1 cellular context compared by ENCODE assay signal in the genomic region with DNA sequence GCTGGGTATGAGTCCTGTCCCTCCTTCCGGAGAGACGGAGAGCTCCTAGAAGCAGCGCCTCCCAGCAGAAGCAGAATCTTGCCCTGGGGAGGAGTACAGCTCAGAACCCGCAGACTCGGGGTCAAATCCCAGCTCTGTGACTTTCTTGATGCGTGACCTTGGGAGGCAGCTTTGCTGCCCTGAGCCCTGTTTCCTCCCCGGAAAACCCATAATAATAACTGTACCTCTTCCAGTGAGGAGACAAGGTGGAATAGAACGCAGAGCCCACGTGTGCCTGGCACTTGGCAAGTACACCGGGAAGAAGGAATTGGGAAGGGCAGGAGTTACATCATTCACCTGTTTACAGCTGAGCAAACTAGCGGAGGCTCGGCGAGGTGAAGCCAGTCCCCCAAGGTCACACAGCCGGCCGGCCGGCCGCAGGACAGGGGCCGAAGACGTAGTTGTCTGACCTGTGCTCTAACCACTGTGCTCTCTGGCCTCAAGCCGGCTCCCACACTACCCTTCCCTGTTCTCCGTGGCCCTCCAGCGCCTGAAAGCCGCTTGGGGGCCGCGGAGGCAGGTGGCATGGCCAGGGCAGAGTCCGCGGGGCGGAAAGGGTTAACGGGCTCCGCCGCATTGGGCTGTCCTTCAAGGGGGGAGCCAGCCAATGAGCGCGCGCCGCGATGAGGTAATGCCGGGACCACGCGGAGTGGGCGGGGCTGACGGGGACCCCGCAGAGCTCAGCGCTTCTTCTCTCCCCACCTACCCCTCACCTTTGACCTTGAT.
A peak's percentile ranks its signal among the peaks of the same experiment; 100 is the strongest.
TF ChIP-seq lines count a peak whose summit lies in the region.

No MANE protein-coding gene starts in this region.

TF ChIP-seq in HEK293, 187 proteins besides CTCF, POLR2A, EP300 and RAD21 (continued from another document and continues in another):
- TF ChIP-seq, protein P1, sequence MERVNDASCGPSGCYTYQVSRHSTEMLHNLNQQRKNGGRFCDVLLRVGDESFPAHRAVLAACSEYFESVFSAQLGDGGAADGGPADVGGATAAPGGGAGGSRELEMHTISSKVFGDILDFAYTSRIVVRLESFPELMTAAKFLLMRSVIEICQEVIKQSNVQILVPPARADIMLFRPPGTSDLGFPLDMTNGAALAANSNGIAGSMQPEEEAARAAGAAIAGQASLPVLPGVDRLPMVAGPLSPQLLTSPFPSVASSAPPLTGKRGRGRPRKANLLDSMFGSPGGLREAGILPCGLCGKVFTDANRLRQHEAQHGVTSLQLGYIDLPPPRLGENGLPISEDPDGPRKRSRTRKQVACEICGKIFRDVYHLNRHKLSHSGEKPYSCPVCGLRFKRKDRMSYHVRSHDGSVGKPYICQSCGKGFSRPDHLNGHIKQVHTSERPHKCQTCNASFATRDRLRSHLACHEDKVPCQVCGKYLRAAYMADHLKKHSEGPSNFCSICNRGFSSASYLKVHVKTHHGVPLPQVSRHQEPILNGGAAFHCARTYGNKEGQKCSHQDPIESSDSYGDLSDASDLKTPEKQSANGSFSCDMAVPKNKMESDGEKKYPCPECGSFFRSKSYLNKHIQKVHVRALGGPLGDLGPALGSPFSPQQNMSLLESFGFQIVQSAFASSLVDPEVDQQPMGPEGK (tag by site-specific recombination; IDR thresholded peaks at IDR 0.05) = peak; percentile 87; the same call in 1 of the 2 replicates
- TF ChIP-seq KLF8 (tag by site-specific recombination; IDR thresholded peaks at IDR 0.05) (peak; percentile 58; the same call in 1 of the 2 replicates), SCRT1 (tag by site-specific recombination; IDR thresholded peaks at IDR 0.05; ENCODE audit: borderline replicate concordance) (0 out of 2 replicates have a peak, but pooled peaks have one; percentile 17), ZNF473 (tag by site-specific recombination; IDR thresholded peaks at IDR 0.05) (no peak), ZNF768 (tag by site-specific recombination; IDR thresholded peaks at IDR 0.05) (peak; percentile 95; the same call in 1 of the 2 replicates), ZNF394 (tag by site-specific recombination; IDR thresholded peaks at IDR 0.05; ENCODE audit: borderline replicate concordance) (peak; percentile 26; the same call in 1 of the 2 replicates), ZBTB7A (tag by site-specific recombination; IDR thresholded peaks at IDR 0.05; ENCODE audit: low read depth) (peak; percentile 87; the same call in 1 of the 2 replicates), ZNF785 (tag by site-specific recombination; IDR thresholded peaks at IDR 0.05) (peak; percentile 75; the same call in 1 of the 2 replicates), ZNF354C (tag by site-specific recombination; IDR thresholded peaks at IDR 0.05; ENCODE audit: borderline replicate concordance, low read depth) (no peak)
- TF ChIP-seq, protein P2, sequence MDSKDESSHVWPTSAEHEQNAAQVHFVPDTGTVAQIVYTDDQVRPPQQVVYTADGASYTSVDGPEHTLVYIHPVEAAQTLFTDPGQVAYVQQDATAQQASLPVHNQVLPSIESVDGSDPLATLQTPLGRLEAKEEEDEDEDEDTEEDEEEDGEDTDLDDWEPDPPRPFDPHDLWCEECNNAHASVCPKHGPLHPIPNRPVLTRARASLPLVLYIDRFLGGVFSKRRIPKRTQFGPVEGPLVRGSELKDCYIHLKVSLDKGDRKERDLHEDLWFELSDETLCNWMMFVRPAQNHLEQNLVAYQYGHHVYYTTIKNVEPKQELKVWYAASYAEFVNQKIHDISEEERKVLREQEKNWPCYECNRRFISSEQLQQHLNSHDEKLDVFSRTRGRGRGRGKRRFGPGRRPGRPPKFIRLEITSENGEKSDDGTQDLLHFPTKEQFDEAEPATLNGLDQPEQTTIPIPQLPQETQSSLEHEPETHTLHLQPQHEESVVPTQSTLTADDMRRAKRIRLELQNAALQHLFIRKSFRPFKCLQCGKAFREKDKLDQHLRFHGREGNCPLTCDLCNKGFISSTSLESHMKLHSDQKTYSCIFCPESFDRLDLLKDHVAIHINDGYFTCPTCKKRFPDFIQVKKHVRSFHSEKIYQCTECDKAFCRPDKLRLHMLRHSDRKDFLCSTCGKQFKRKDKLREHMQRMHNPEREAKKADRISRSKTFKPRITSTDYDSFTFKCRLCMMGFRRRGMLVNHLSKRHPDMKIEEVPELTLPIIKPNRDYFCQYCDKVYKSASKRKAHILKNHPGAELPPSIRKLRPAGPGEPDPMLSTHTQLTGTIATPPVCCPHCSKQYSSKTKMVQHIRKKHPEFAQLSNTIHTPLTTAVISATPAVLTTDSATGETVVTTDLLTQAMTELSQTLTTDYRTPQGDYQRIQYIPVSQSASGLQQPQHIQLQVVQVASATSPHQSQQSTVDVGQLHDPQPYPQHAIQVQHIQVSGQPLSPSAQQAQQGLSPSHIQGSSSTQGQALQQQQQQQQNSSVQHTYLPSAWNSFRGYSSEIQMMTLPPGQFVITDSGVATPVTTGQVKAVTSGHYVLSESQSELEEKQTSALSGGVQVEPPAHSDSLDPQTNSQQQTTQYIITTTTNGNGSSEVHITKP (tag by site-specific recombination; IDR thresholded peaks at IDR 0.05) = peak; percentile 71
- TF ChIP-seq, protein P3, sequence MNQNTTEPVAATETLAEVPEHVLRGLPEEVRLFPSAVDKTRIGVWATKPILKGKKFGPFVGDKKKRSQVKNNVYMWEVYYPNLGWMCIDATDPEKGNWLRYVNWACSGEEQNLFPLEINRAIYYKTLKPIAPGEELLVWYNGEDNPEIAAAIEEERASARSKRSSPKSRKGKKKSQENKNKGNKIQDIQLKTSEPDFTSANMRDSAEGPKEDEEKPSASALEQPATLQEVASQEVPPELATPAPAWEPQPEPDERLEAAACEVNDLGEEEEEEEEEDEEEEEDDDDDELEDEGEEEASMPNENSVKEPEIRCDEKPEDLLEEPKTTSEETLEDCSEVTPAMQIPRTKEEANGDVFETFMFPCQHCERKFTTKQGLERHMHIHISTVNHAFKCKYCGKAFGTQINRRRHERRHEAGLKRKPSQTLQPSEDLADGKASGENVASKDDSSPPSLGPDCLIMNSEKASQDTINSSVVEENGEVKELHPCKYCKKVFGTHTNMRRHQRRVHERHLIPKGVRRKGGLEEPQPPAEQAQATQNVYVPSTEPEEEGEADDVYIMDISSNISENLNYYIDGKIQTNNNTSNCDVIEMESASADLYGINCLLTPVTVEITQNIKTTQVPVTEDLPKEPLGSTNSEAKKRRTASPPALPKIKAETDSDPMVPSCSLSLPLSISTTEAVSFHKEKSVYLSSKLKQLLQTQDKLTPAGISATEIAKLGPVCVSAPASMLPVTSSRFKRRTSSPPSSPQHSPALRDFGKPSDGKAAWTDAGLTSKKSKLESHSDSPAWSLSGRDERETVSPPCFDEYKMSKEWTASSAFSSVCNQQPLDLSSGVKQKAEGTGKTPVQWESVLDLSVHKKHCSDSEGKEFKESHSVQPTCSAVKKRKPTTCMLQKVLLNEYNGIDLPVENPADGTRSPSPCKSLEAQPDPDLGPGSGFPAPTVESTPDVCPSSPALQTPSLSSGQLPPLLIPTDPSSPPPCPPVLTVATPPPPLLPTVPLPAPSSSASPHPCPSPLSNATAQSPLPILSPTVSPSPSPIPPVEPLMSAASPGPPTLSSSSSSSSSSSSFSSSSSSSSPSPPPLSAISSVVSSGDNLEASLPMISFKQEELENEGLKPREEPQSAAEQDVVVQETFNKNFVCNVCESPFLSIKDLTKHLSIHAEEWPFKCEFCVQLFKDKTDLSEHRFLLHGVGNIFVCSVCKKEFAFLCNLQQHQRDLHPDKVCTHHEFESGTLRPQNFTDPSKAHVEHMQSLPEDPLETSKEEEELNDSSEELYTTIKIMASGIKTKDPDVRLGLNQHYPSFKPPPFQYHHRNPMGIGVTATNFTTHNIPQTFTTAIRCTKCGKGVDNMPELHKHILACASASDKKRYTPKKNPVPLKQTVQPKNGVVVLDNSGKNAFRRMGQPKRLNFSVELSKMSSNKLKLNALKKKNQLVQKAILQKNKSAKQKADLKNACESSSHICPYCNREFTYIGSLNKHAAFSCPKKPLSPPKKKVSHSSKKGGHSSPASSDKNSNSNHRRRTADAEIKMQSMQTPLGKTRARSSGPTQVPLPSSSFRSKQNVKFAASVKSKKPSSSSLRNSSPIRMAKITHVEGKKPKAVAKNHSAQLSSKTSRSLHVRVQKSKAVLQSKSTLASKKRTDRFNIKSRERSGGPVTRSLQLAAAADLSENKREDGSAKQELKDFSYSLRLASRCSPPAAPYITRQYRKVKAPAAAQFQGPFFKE (tag by site-specific recombination; IDR thresholded peaks at IDR 0.05; ENCODE audit: borderline replicate concordance) = no peak
- TF ChIP-seq, protein P4, sequence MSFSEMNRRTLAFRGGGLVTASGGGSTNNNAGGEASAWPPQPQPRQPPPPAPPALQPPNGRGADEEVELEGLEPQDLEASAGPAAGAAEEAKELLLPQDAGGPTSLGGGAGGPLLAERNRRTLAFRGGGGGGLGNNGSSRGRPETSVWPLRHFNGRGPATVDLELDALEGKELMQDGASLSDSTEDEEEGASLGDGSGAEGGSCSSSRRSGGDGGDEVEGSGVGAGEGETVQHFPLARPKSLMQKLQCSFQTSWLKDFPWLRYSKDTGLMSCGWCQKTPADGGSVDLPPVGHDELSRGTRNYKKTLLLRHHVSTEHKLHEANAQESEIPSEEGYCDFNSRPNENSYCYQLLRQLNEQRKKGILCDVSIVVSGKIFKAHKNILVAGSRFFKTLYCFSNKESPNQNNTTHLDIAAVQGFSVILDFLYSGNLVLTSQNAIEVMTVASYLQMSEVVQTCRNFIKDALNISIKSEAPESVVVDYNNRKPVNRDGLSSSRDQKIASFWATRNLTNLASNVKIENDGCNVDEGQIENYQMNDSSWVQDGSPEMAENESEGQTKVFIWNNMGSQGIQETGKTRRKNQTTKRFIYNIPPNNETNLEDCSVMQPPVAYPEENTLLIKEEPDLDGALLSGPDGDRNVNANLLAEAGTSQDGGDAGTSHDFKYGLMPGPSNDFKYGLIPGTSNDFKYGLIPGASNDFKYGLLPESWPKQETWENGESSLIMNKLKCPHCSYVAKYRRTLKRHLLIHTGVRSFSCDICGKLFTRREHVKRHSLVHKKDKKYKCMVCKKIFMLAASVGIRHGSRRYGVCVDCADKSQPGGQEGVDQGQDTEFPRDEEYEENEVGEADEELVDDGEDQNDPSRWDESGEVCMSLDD (tag by site-specific recombination; IDR thresholded peaks at IDR 0.05) = peak; percentile 96
- TF ChIP-seq, protein P5, sequence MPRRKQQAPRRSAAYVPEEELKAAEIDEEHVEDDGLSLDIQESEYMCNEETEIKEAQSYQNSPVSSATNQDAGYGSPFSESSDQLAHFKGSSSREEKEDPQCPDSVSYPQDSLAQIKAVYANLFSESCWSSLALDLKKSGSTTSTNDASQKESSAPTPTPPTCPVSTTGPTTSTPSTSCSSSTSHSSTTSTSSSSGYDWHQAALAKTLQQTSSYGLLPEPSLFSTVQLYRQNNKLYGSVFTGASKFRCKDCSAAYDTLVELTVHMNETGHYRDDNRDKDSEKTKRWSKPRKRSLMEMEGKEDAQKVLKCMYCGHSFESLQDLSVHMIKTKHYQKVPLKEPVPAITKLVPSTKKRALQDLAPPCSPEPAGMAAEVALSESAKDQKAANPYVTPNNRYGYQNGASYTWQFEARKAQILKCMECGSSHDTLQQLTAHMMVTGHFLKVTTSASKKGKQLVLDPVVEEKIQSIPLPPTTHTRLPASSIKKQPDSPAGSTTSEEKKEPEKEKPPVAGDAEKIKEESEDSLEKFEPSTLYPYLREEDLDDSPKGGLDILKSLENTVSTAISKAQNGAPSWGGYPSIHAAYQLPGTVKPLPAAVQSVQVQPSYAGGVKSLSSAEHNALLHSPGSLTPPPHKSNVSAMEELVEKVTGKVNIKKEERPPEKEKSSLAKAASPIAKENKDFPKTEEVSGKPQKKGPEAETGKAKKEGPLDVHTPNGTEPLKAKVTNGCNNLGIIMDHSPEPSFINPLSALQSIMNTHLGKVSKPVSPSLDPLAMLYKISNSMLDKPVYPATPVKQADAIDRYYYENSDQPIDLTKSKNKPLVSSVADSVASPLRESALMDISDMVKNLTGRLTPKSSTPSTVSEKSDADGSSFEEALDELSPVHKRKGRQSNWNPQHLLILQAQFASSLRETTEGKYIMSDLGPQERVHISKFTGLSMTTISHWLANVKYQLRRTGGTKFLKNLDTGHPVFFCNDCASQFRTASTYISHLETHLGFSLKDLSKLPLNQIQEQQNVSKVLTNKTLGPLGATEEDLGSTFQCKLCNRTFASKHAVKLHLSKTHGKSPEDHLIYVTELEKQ (tag by site-specific recombination; IDR thresholded peaks at IDR 0.05; ENCODE audit: borderline replicate concordance) = peak; percentile 99; the same call in 1 of the 2 replicates
- TF ChIP-seq, protein P6, sequence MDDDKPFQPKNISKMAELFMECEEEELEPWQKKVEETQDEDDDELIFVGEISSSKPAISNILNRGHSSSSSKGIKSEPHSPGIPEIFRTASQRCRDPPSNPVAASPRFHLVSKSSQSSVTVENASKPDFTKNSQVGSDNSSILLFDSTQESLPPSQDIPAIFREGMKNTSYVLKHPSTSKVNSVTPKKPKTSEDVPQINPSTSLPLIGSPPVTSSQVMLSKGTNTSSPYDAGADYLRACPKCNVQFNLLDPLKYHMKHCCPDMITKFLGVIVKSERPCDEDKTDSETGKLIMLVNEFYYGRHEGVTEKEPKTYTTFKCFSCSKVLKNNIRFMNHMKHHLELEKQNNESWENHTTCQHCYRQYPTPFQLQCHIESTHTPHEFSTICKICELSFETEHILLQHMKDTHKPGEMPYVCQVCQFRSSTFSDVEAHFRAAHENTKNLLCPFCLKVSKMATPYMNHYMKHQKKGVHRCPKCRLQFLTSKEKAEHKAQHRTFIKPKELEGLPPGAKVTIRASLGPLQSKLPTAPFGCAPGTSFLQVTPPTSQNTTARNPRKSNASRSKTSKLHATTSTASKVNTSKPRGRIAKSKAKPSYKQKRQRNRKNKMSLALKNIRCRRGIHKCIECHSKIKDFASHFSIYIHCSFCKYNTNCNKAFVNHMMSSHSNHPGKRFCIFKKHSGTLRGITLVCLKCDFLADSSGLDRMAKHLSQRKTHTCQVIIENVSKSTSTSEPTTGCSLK (tag by site-specific recombination; IDR thresholded peaks at IDR 0.05) = no peak
- TF ChIP-seq, protein P7, sequence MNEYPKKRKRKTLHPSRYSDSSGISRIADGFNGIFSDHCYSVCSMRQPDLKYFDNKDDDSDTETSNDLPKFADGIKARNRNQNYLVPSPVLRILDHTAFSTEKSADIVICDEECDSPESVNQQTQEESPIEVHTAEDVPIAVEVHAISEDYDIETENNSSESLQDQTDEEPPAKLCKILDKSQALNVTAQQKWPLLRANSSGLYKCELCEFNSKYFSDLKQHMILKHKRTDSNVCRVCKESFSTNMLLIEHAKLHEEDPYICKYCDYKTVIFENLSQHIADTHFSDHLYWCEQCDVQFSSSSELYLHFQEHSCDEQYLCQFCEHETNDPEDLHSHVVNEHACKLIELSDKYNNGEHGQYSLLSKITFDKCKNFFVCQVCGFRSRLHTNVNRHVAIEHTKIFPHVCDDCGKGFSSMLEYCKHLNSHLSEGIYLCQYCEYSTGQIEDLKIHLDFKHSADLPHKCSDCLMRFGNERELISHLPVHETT (tag by site-specific recombination; IDR thresholded peaks at IDR 0.05) = 0 out of 2 replicates have a peak, but pooled peaks have one; percentile 48
- TF ChIP-seq, protein P8, sequence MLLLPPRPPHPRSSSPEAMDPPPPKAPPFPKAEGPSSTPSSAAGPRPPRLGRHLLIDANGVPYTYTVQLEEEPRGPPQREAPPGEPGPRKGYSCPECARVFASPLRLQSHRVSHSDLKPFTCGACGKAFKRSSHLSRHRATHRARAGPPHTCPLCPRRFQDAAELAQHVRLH (tag by site-specific recombination; IDR thresholded peaks at IDR 0.05) = peak; percentile 86; the same call in 1 of the 2 replicates
- TF ChIP-seq, protein P9, sequence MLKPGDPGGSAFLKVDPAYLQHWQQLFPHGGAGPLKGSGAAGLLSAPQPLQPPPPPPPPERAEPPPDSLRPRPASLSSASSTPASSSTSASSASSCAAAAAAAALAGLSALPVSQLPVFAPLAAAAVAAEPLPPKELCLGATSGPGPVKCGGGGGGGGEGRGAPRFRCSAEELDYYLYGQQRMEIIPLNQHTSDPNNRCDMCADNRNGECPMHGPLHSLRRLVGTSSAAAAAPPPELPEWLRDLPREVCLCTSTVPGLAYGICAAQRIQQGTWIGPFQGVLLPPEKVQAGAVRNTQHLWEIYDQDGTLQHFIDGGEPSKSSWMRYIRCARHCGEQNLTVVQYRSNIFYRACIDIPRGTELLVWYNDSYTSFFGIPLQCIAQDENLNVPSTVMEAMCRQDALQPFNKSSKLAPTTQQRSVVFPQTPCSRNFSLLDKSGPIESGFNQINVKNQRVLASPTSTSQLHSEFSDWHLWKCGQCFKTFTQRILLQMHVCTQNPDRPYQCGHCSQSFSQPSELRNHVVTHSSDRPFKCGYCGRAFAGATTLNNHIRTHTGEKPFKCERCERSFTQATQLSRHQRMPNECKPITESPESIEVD (tag by site-specific recombination; IDR thresholded peaks at IDR 0.05) = no peak
